11 cellular contexts compared by ENCODE assay signal in the genomic region with DNA sequence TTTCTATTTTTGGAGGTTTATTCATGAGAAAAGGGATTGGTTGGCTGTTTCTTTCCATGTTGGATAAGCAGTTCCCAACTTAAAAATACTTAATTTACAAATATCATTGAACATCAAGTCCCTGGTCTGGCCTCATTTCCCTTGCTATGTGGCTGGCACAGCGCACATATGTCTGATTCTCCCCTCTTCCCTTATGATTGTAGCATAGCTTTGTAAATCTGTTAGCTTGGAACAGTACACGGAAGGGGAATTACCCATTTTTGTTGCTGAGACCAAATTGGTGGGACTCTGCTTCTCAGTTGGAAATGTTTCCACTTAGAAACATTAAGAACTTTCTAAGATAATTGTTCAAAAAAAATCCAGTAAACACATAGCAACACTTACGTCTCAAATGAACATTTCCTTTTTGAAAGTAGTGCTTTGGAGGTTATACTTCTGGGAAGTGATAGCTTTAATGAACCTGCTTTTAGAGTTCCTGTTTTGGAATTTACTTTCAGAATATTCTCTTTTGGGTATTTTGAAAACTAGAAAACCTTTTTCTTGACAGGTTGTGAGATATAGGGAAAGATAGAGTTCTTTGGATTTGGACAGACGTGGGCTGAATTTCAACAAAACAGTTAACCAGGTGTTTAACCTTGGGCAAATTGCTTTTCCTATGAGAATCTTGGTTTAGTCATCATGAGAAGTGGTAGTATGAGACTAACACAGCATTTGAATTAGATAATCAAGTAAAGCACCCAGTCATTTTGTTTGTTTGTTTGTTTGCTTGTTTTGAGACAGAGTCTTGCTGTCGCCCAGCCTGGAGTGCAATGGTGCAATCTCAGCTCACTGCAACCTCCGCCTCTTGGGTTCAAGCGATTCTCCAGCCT. TPM values are rescaled to one million over a fixed set of nuclear protein-coding genes. Genes with fewer than 3 reads are reported as not detected.
DNase-seq lines count a peak whose midpoint lies in the region; ATAC-seq, FAIRE-seq and TF ChIP-seq lines count a peak whose summit lies in the region.
"Had no signal": no experiment of that assay in that cellular context is flagged by ENCODE, and none has a peak within 500 bp of the region (broad histone marks: within the 10 kb centered on the region; RNA-seq: fewer than 3 reads in every experiment).

No MANE protein-coding gene starts in this region.

- no peaks in the 10 kb centered on the region for H3K27me3 Mint-ChIP-seq in activated naive CD4-positive, alpha-beta T cell treated with anti-CD3 and anti-CD28 coated beads, Interleukin-2, amount 50 U/mL, for 24 hours
- H3K27me3 Mint-ChIP-seq in IgD-negative memory B cell (no peaks in the 10 kb centered on the region), WTC11 (ENCODE audit: low read depth) (peaks cover 19% of the 10 kb centered on the region)
- H3K27me3 Mint-ChIP-seq: central memory CD8-positive, alpha-beta T cell had no signal

- no peaks in the 10 kb centered on the region for H3K27me3 ChIP-seq in endothelial cell of umbilical vein (ENCODE audit: control insufficient read depth in 2 of 2, insufficient read depth in 2 of 2, low read length in 2 of 2)
- no peaks in the 10 kb centered on the region for H3K27me3 ChIP-seq in subcutaneous abdominal adipose tissue (ENCODE audit: control insufficient read depth in 5 of 5, insufficient read depth in 4 of 5, low read length in 5 of 5)

- intact Hi-C loops in endothelial cell of umbilical vein (cut with micrococcal nuclease) = no loop called here

- H2AFZ ChIP-seq in endothelial cell of umbilical vein (ENCODE audit: low read depth, low read length) = no peak overlapping the region

- H4K20me1 ChIP-seq in endothelial cell of umbilical vein (replicated peaks; ENCODE audit: control insufficient read depth, extremely low read depth, insufficient read depth, low read length) = no peaks in the 10 kb centered on the region

- TF ChIP-seq CTCF in endothelial cell of umbilical vein (IDR thresholded peaks at IDR 0.05; ENCODE audit: extremely low read depth in 1 of 2, insufficient read depth in 1 of 2, low read depth in 1 of 2, low read length in 2 of 2) = no peak
- TF ChIP-seq CTCF in WTC11 (IDR thresholded peaks at IDR 0.05) = no peak

- H3K27ac ChIP-seq in endothelial cell of umbilical vein (ENCODE audit: insufficient read depth, low read depth, low read length) = no peak overlapping the region
- H3K27ac ChIP-seq in subcutaneous abdominal adipose tissue (ENCODE audit: low read depth, low read length) = peak overlapping the region; percentile 14
- H3K27ac ChIP-seq: VCaP had no signal

- POLR2A ChIA-PET in endothelial cell of umbilical vein (lab: Charles Lee) = no interaction called here
- POLR2A ChIA-PET in WTC11 (lab: Charles Lee) = no interaction called here

- FAIRE-seq in endothelial cell of umbilical vein (lab: Jason Lieb, UNC) = no peak

- no peak overlapping the region for H3K9ac ChIP-seq in endothelial cell of umbilical vein (replicated peaks; ENCODE audit: extremely low read depth, insufficient read depth, low read length)
- H3K9ac ChIP-seq in subcutaneous abdominal adipose tissue (ENCODE audit: low read length in 5 of 5) = no peak overlapping the region

- no peak for DNase-seq in activated naive CD4-positive, alpha-beta T cell treated with Interleukin-2 at 50 U/mL for 16 hours
- DNase-seq in endothelial cell of umbilical vein (ENCODE audit: low read depth, low spot score) (peak; percentile 14), HCEC 1CT (no peak), T-helper 9 cell (no peak), WTC11 (ENCODE audit: low spot score) (no peak)
- DNase-seq: NCI-H524 had no signal

- H3K9me3 Mint-ChIP-seq in activated naive CD4-positive, alpha-beta T cell treated with anti-CD3 and anti-CD28 coated beads, Interleukin-2, amount 50 U/mL, for 24 hours = no peaks in the 10 kb centered on the region
- H3K9me3 Mint-ChIP-seq in IgD-negative memory B cell (no peaks in the 10 kb centered on the region), WTC11 (no peaks in the 10 kb centered on the region)
- H3K9me3 Mint-ChIP-seq: central memory CD8-positive, alpha-beta T cell had no signal

- H3K4me2 ChIP-seq in endothelial cell of umbilical vein (ENCODE audit: insufficient read depth, low read length) = no peak overlapping the region

- CTCF ChIA-PET in endothelial cell of umbilical vein (lab: Charles Lee) = no interaction called here
- CTCF ChIA-PET in WTC11 (lab: Charles Lee) = interaction anchor here (0.8 kb wide), 1 partner anchor 93 kb away, joined by 3 read pairs; no protein-coding TSS in a partner anchor

- TF ChIP-seq POLR2A in endothelial cell of umbilical vein (IDR thresholded peaks at IDR 0.05; ENCODE audit: low read depth, low read length) = no peak

- H3K36me3 ChIP-seq in endothelial cell of umbilical vein (ENCODE audit: control insufficient read depth in 2 of 2, extremely low read depth in 1 of 2, insufficient read depth in 2 of 2, low read length in 2 of 2) = no peaks in the 10 kb centered on the region
- H3K36me3 ChIP-seq in subcutaneous abdominal adipose tissue (ENCODE audit: control insufficient read depth in 5 of 5, insufficient read depth in 5 of 5, low read length in 5 of 5) = no peaks in the 10 kb centered on the region

- BruUV-seq in endothelial cell of umbilical vein (replicated peaks; lab: Mats Ljungman, UMichigan) = no TSS peak

- H3K4me3 ChIP-seq in endothelial cell of umbilical vein (replicated peaks in 1 of 3; ENCODE audit: insufficient read depth in 1 of 3, low read depth in 1 of 3, low read length in 3 of 3) (no peak overlapping the region), subcutaneous abdominal adipose tissue (ENCODE audit: low read depth in 1 of 5, low read length in 5 of 5) (peak overlapping the region in 1 of 5 donors; percentile 3)

- H3K4me1 Mint-ChIP-seq in activated naive CD4-positive, alpha-beta T cell treated with anti-CD3 and anti-CD28 coated beads, Interleukin-2, amount 50 U/mL, for 24 hours = peaks cover 88% of the 10 kb centered on the region
- H3K4me1 Mint-ChIP-seq in IgD-negative memory B cell (peaks cover 49 to 72% (median 63%) of the 10 kb centered on the region in 3 donors), WTC11 (peaks cover 66% of the 10 kb centered on the region)

- peaks cover 10% of the 10 kb centered on the region for H3K36me3 Mint-ChIP-seq in activated naive CD4-positive, alpha-beta T cell treated with anti-CD3 and anti-CD28 coated beads, Interleukin-2, amount 50 U/mL, for 24 hours
- H3K36me3 Mint-ChIP-seq in IgD-negative memory B cell = peaks cover 7% of the 10 kb centered on the region
- no peaks in the 10 kb centered on the region for H3K36me3 Mint-ChIP-seq in WTC11

- H3K9me1 ChIP-seq in endothelial cell of umbilical vein (replicated peaks; ENCODE audit: control insufficient read depth, extremely low read depth, insufficient read depth, low read length) = no peaks in the 10 kb centered on the region

- H3K9me3 ChIP-seq in endothelial cell of umbilical vein (replicated peaks; ENCODE audit: control insufficient read depth, insufficient read depth, low read length) = no peaks in the 10 kb centered on the region
- H3K9me3 ChIP-seq in subcutaneous abdominal adipose tissue (ENCODE audit: control insufficient read depth in 5 of 5, low read length in 5 of 5) = no peaks in the 10 kb centered on the region

- peak overlapping the region; percentile 53 for H3K27ac Mint-ChIP-seq in activated naive CD4-positive, alpha-beta T cell treated with anti-CD3 and anti-CD28 coated beads, Interleukin-2, amount 50 U/mL, for 24 hours
- H3K27ac Mint-ChIP-seq in IgD-negative memory B cell (peak overlapping the region; percentile 12 to 23 (median 20)), WTC11 (no peak overlapping the region)

- no peaks in the 10 kb centered on the region for H3K79me2 ChIP-seq in endothelial cell of umbilical vein (ENCODE audit: control insufficient read depth, insufficient read depth, low read length)

- no peak for ATAC-seq in WTC11

- peak overlapping the region; percentile 23 for H3K4me3 Mint-ChIP-seq in activated naive CD4-positive, alpha-beta T cell treated with anti-CD3 and anti-CD28 coated beads, Interleukin-2, amount 50 U/mL, for 24 hours
- H3K4me3 Mint-ChIP-seq in IgD-negative memory B cell (peak overlapping the region in 2 of 4 donors; percentile 18 to 69), WTC11 (no peak overlapping the region)
- H3K4me3 Mint-ChIP-seq: central memory CD8-positive, alpha-beta T cell had no signal

- H3K4me1 ChIP-seq in endothelial cell of umbilical vein (ENCODE audit: control insufficient read depth, extremely low read depth, insufficient read depth, low read length) (no peaks in the 10 kb centered on the region), subcutaneous abdominal adipose tissue (ENCODE audit: control insufficient read depth in 5 of 5, insufficient read depth in 5 of 5, low read length in 5 of 5) (peaks cover 0 to 20% (median 0%) of the 10 kb centered on the region in 5 donors)

- dilution Hi-C loops in endothelial cell of umbilical vein (cut with MboI; ENCODE audit: extremely low pct_ligation_motif_present, low sequenced_read_pairs) = no loop called here

TF ChIP-seq in endothelial cell of umbilical vein, 7 proteins besides CTCF, POLR2A, EP300 and RAD21 (continues in another document):
- TF ChIP-seq FOS (IDR thresholded peaks at IDR 0.05; ENCODE audit: borderline replicate concordance, insufficient read depth, low read length) (no peak), MYC (IDR thresholded peaks at IDR 0.05; ENCODE audit: low read depth, low read length) (no peak)
- TF ChIP-seq, protein P1, sequence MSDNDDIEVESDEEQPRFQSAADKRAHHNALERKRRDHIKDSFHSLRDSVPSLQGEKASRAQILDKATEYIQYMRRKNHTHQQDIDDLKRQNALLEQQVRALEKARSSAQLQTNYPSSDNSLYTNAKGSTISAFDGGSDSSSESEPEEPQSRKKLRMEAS (IDR thresholded peaks at IDR 0.05; ENCODE audit: insufficient read depth, insufficient read length) = no peak

RNA-seq across cellular contexts. Expression of a gene that starts 47.3 kb away (rescaled TPM):
- 22.4 TPM for polyA plus RNA-seq in IgD-negative memory B cell
- total RNA-seq in endothelial cell of umbilical vein = 21.2 and 23.6 TPM in 2 replicates
- polyA plus RNA-seq in endothelial cell of umbilical vein = 21.0 and 25.0 TPM in 2 replicates
- 10.8 and 11.2 TPM in 2 replicates for polyA plus RNA-seq in endothelial cell of umbilical vein (2011; cell fraction: cytosol; rRNA removed)
- 43.9 and 48.7 TPM in 2 replicates for polyA plus RNA-seq in endothelial cell of umbilical vein (2011; cell fraction: nucleus; rRNA removed)
- 9.6 and 13.1 TPM in 2 replicates for polyA plus RNA-seq in endothelial cell of umbilical vein (2012)
- polyA minus RNA-seq in endothelial cell of umbilical vein = 20.1 and 20.2 TPM in 2 replicates
- polyA minus RNA-seq in endothelial cell of umbilical vein (2011; cell fraction: cytosol; rRNA and poly(A)+ RNA removed) = 7.6 TPM
- polyA minus RNA-seq in endothelial cell of umbilical vein (2011; cell fraction: nucleus; rRNA and poly(A)+ RNA removed) = 34.5 and 40.2 TPM in 2 replicates
- total RNA-seq in WTC11 (2021) = 20.1 to 22.4 TPM (median 20.9 TPM) in 3 replicates
